ENCODE assay signal across 13 cellular contexts in the genomic region with DNA sequence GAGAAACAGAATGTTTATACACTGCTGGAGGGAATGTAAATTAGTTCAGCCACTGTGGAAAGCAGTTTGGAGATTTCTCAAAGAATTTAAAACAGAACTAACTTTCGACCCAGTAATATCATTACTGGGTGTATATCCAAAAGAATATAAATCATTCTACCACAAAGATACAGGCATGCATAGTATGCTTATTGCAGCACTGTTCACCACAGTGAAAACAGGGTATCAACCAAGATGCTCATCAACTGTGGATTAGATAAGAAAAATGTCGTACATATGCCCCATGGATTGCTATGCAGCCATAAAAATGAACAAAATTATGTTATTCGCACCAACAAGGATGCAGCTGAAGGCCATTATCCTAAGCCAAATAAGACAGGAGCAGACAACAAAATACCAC.
DNase-seq lines count a peak whose midpoint lies in the region; ATAC-seq and TF ChIP-seq lines count a peak whose summit lies in the region.
"Had no signal": no experiment of that assay in that cellular context is flagged by ENCODE, and none has a peak within 500 bp of the region (broad histone marks: within the 10 kb centered on the region; RNA-seq: fewer than 3 reads in every experiment).

No MANE protein-coding gene starts in this region.

- no peak overlapping the region for H2BK15ac ChIP-seq in IMR-90 (ENCODE audit: low read depth, low read length)

- peak; percentile 32 for ATAC-seq in IMR-90 (ENCODE audit: low read depth)
- no peak for ATAC-seq in GM18873 (IDR thresholded peaks at IDR 0.05; ENCODE audit: low FRiP score, unreplicated experiment)
- no peak for ATAC-seq in body of pancreas

- H3K36me3 ChIP-seq in IMR-90 (ENCODE audit: control insufficient read depth, insufficient read depth, low read length): no peaks in the 10 kb centered on the region
- H3K36me3 ChIP-seq in body of pancreas (replicated peaks in 1 of 2; ENCODE audit: insufficient read depth in 1 of 2, low read depth in 2 of 2): no peaks in the 10 kb centered on the region

- intact Hi-C loops in IMR-90 (cut with micrococcal nuclease) (loop anchor here (10.0 kb wide), 1 partner anchor 795 kb away; no protein-coding TSS in a partner anchor), body of pancreas (cut with DNase I) (loop anchor here (10.0 kb wide), 1 partner anchor 345 kb away; a partner anchor contains a TSS)

- CTCF ChIA-PET in IMR-90 (lab: Yijun Ruan, JAX): no interaction called here

- H3K4me3 ChIP-seq in IMR-90 (ENCODE audit: insufficient read depth, low read depth, low read length): no peak overlapping the region
- H3K4me3 ChIP-seq in fibroblast of mammary gland (ENCODE audit: control insufficient read depth, low read depth, low read length): no peak overlapping the region
- H3K4me3 ChIP-seq in body of pancreas: no peak overlapping the region

- dilution Hi-C loops in IMR-90 (cut with HindIII; ENCODE audit: low sequenced_read_pairs, unreplicated experiment): no loop called here

- no peaks in the 10 kb centered on the region for H3K79me1 ChIP-seq in IMR-90 (ENCODE audit: low read depth in 1 of 2, low read length in 2 of 2)

- no peak overlapping the region for H2AFZ ChIP-seq in IMR-90 (replicated peaks; ENCODE audit: low read length, poor library complexity)

- H4K20me1 ChIP-seq in IMR-90 (ENCODE audit: insufficient read depth, low read length): no peaks in the 10 kb centered on the region

- TF ChIP-seq POLR2A in IMR-90 (IDR thresholded peaks at IDR 0.05; ENCODE audit: low read depth, low read length) (no peak), body of pancreas (IDR thresholded peaks at IDR 0.05) (no peak)

- no TSS peak for BruUV-seq in IMR-90 (replicated peaks; lab: Mats Ljungman, UMichigan)

- TF ChIP-seq RAD21 in IMR-90 (IDR thresholded peaks at IDR 0.05; ENCODE audit: low read length): no peak

- H3K56ac ChIP-seq in IMR-90 (ENCODE audit: extremely low read depth, insufficient read depth, low read length): no peak overlapping the region

- H3K9me1 ChIP-seq in IMR-90 (ENCODE audit: insufficient read depth, low read length): no peaks in the 10 kb centered on the region

- H3K4me1 ChIP-seq in IMR-90 (ENCODE audit: control insufficient read depth, insufficient read depth, low read length) (no peaks in the 10 kb centered on the region), body of pancreas (no peaks in the 10 kb centered on the region)
- H3K4me1 ChIP-seq: Caco-2 had no signal

- POLR2A ChIA-PET in IMR-90 (lab: Charles Lee; ENCODE audit: unreplicated experiment): no interaction called here

- H3K9ac ChIP-seq in IMR-90 (ENCODE audit: low read depth, low read length): no peak overlapping the region

- no peak overlapping the region for H4K8ac ChIP-seq in IMR-90 (ENCODE audit: low read depth in 2 of 2, low read length in 2 of 2)

- H3K4me2 ChIP-seq in IMR-90 (ENCODE audit: low read depth, low read length): no peak overlapping the region

- no peak overlapping the region for H3K27ac ChIP-seq in IMR-90 (ENCODE audit: insufficient read depth, low read length)
- H3K27ac ChIP-seq in body of pancreas: no peak overlapping the region
- H3K27ac ChIP-seq: C4-2B had no signal

- no peak overlapping the region for H2BK120ac ChIP-seq in IMR-90 (ENCODE audit: low read depth, low read length)

- H2BK5ac ChIP-seq in IMR-90 (ENCODE audit: low read depth, low read length, poor library complexity, severe bottlenecking): no peak overlapping the region

- in situ Hi-C loops in IMR-90 (cut with MboI; ENCODE audit: low sequenced_read_pairs): no loop called here

- H2AK5ac ChIP-seq in IMR-90 (ENCODE audit: low read depth, low read length): no peak overlapping the region

- no peak overlapping the region for H2AK9ac ChIP-seq in IMR-90 (replicated peaks; ENCODE audit: low read depth, low read length, poor library complexity)

- H3K27me3 ChIP-seq in IMR-90 (ENCODE audit: control insufficient read depth, insufficient read depth, low read length) (no peaks in the 10 kb centered on the region), body of pancreas (peaks cover 0 to 6% of the 10 kb centered on the region in 2 donors)

- TF ChIP-seq CTCF in IMR-90 (conservative IDR thresholded peaks at IDR 0.05; ENCODE audit: low read depth, low read length) (no peak), fibroblast of mammary gland (conservative IDR thresholded peaks at IDR 0.05; ENCODE audit: control insufficient read depth, insufficient read depth, low read depth, low read length) (no peak), body of pancreas (IDR thresholded peaks at IDR 0.05) (no peak)

- no peak overlapping the region for H3K14ac ChIP-seq in IMR-90 (replicated peaks; ENCODE audit: low read depth, low read length)

- 60% methylated on average over 1 of the region's 3 CpGs; no CpG with 5 or more reads in 1 of the 2 experiments for WGBS in IMR-90 (ENCODE audit: extremely low coverage in 2 of 2, insufficient read length in 1 of 2), 2 experiments
- WGBS in body of pancreas, 2 donors: 57% methylated on average over 3 of the region's 3 CpGs

- no peak overlapping the region for H3K23ac ChIP-seq in IMR-90 (ENCODE audit: low read depth, low read length)

- H3K18ac ChIP-seq in IMR-90 (ENCODE audit: low read depth, low read length): no peak overlapping the region

- no peak overlapping the region for H4K5ac ChIP-seq in IMR-90 (ENCODE audit: low read depth, low read length)

- H3K4ac ChIP-seq in IMR-90 (ENCODE audit: low read depth, low read length): no peak overlapping the region

- no peak overlapping the region for H2BK20ac ChIP-seq in IMR-90 (ENCODE audit: low read depth, low read length)

- DNase-seq in IMR-90 (no peak), astrocyte of the hippocampus (ENCODE audit: low read depth, low spot score) (peak; percentile 11), fibroblast of mammary gland (ENCODE audit: low read depth) (peak; percentile 4), H4 (ENCODE audit: low spot score) (no peak), body of pancreas (no peak), NCI-H2227 treated with DMSO at 0.1 percent for 48 hours (lab: John Stamatoyannopoulos, UW) (no peak)
- DNase-seq: ACHN; AML-193; Caco-2; CD4-positive, alpha-beta T cell; HCEC 1CT had no signal

- no peak overlapping the region for H4K91ac ChIP-seq in IMR-90 (ENCODE audit: insufficient read depth, low read depth, low read length)

- H3K9me3 ChIP-seq in IMR-90 (ENCODE audit: control insufficient read depth, insufficient read depth, low read length) (no peaks in the 10 kb centered on the region), body of pancreas (no peaks in the 10 kb centered on the region)
- H3K9me3 ChIP-seq: Caco-2 had no signal

TF ChIP-seq in IMR-90, 13 proteins besides CTCF, POLR2A, EP300 and RAD21:
- TF ChIP-seq MAFK (IDR thresholded peaks at IDR 0.05; ENCODE audit: low read depth, low read length): no peak
- TF ChIP-seq, protein P1, sequence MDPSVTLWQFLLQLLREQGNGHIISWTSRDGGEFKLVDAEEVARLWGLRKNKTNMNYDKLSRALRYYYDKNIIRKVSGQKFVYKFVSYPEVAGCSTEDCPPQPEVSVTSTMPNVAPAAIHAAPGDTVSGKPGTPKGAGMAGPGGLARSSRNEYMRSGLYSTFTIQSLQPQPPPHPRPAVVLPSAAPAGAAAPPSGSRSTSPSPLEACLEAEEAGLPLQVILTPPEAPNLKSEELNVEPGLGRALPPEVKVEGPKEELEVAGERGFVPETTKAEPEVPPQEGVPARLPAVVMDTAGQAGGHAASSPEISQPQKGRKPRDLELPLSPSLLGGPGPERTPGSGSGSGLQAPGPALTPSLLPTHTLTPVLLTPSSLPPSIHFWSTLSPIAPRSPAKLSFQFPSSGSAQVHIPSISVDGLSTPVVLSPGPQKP (IDR thresholded peaks at IDR 0.05; ENCODE audit: borderline replicate concordance, low read depth, low read length): no peak
- no peak for TF ChIP-seq MXI1 (IDR thresholded peaks at IDR 0.05; ENCODE audit: borderline replicate concordance, low read depth, low read length)
- no peak for TF ChIP-seq SMC3 (IDR thresholded peaks at IDR 0.05; ENCODE audit: low read depth, low read length)
- TF ChIP-seq, protein P2, sequence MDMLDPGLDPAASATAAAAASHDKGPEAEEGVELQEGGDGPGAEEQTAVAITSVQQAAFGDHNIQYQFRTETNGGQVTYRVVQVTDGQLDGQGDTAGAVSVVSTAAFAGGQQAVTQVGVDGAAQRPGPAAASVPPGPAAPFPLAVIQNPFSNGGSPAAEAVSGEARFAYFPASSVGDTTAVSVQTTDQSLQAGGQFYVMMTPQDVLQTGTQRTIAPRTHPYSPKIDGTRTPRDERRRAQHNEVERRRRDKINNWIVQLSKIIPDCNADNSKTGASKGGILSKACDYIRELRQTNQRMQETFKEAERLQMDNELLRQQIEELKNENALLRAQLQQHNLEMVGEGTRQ (IDR thresholded peaks at IDR 0.05; ENCODE audit: low read depth, low read length): no peak
- no peak for TF ChIP-seq CEBPB (IDR thresholded peaks at IDR 0.05; ENCODE audit: low read depth, low read length)
- TF ChIP-seq MAZ (IDR thresholded peaks at IDR 0.05; ENCODE audit: borderline replicate concordance, low read depth, low read length): no peak
- no peak for TF ChIP-seq NFE2L2 (IDR thresholded peaks at IDR 0.05; ENCODE audit: low read depth, low read length)
- TF ChIP-seq RFX5 (IDR thresholded peaks at IDR 0.05; ENCODE audit: low read depth, low read length): no peak
- TF ChIP-seq FOS (IDR thresholded peaks at IDR 0.05; ENCODE audit: low read depth, low read length): no peak
- no peak for TF ChIP-seq BHLHE40 (IDR thresholded peaks at IDR 0.05; ENCODE audit: low read depth, low read length)
- TF ChIP-seq RCOR1 (IDR thresholded peaks at IDR 0.05; ENCODE audit: insufficient replicate concordance, low read length): no peak
- no peak for TF ChIP-seq CHD1 (IDR thresholded peaks at IDR 0.05; ENCODE audit: low read depth, low read length)

Comparison
In these comparisons a context has a peak if more than half of its experiments do, and no peak if none do; other contexts are left out.
1. DNase-seq: peak in astrocyte of the hippocampus (single experiment) and fibroblast of mammary gland (single experiment); none in IMR-90 (single experiment), H4 (single experiment), body of pancreas (0 of 4) and NCI-H2227 treated with DMSO at 0.1 percent for 48 hours (single experiment).